In genomic region chr1:108533351-108534083, GRCh38 we compare ENCODE assay signal across 11 cellular contexts. TPM values are rescaled to one million over a fixed set of nuclear protein-coding genes. Genes with fewer than 3 reads are reported as not detected.
A peak's percentile ranks its signal among the peaks of the same experiment; 100 is the strongest.
DNase-seq lines count a peak whose midpoint lies in the region; ATAC-seq and TF ChIP-seq lines count a peak whose summit lies in the region.
"Had no signal": no experiment of that assay in that cellular context is flagged by ENCODE, and none has a peak within 500 bp of the region (broad histone marks: within the 10 kb centered on the region; RNA-seq: fewer than 3 reads in every experiment).

No MANE protein-coding gene starts in this region.

- peak; percentile 55 for ATAC-seq in HG03039 (IDR thresholded peaks at IDR 0.05; ENCODE audit: unreplicated experiment)

- H3K9me3 Mint-ChIP-seq in activated naive CD4-positive, alpha-beta T cell treated with anti-CD3 and anti-CD28 coated beads for 36 hours, result no peaks in the 10 kb centered on the region
- no peaks in the 10 kb centered on the region for H3K9me3 Mint-ChIP-seq in chondrocyte (ENCODE audit: low read depth)

- H3K4me1 ChIP-seq in breast epithelium (peaks cover 0 to 15% of the 10 kb centered on the region in 2 donors), thyroid gland (peaks cover 3 to 5% of the 10 kb centered on the region in 2 donors)

- no peaks in the 10 kb centered on the region for H3K4me1 Mint-ChIP-seq in activated naive CD4-positive, alpha-beta T cell treated with anti-CD3 and anti-CD28 coated beads for 36 hours (ENCODE audit: low read depth)
- H3K4me1 Mint-ChIP-seq in chondrocyte (ENCODE audit: low read depth), result peaks cover 4% of the 10 kb centered on the region

- intact Hi-C loops in activated naive CD4-positive, alpha-beta T cell treated with anti-CD3 and anti-CD28 coated beads for 36 hours (cut with micrococcal nuclease), result no loop called here
- intact Hi-C loops in breast epithelium (cut with DNase I; ENCODE audit: low total_unique reads), result no loop called here
- intact Hi-C loops in thyroid gland (cut with DNase I), result no loop called here

- H3K27me3 Mint-ChIP-seq in activated naive CD4-positive, alpha-beta T cell treated with anti-CD3 and anti-CD28 coated beads for 36 hours (ENCODE audit: low read depth), result peaks cover 7% of the 10 kb centered on the region
- H3K27me3 Mint-ChIP-seq in chondrocyte (ENCODE audit: low read depth), result peaks cover 16% of the 10 kb centered on the region

- H3K36me3 ChIP-seq in breast epithelium (no peaks in the 10 kb centered on the region), thyroid gland (no peaks in the 10 kb centered on the region)

- no peaks in the 10 kb centered on the region for H3K36me3 Mint-ChIP-seq in activated naive CD4-positive, alpha-beta T cell treated with anti-CD3 and anti-CD28 coated beads for 36 hours (ENCODE audit: low read depth)
- no peaks in the 10 kb centered on the region for H3K36me3 Mint-ChIP-seq in chondrocyte (ENCODE audit: low read depth)

- no peak for TF ChIP-seq CTCF in breast epithelium (IDR thresholded peaks at IDR 0.05)
- no peak for TF ChIP-seq CTCF in thyroid gland (IDR thresholded peaks at IDR 0.05)
- TF ChIP-seq CTCF in chondrocyte (IDR thresholded peaks at IDR 0.05), result no peak

- no peaks in the 10 kb centered on the region for H3K9me3 ChIP-seq in breast epithelium
- no peaks in the 10 kb centered on the region for H3K9me3 ChIP-seq in thyroid gland

- H3K27ac Mint-ChIP-seq in activated naive CD4-positive, alpha-beta T cell treated with anti-CD3 and anti-CD28 coated beads for 36 hours, result no peak overlapping the region
- no peak overlapping the region for H3K27ac Mint-ChIP-seq in chondrocyte (ENCODE audit: unreplicated experiment)

- H3K4me3 Mint-ChIP-seq in activated naive CD4-positive, alpha-beta T cell treated with anti-CD3 and anti-CD28 coated beads for 36 hours, result no peak overlapping the region
- H3K4me3 Mint-ChIP-seq in chondrocyte (ENCODE audit: unreplicated experiment), result no peak overlapping the region

- DNase-seq in activated naive CD4-positive, alpha-beta T cell treated with Interleukin-2 at 50 U/mL for 16 hours, result peak; percentile 7
- no peak for DNase-seq in activated naive CD4-positive, alpha-beta T cell treated with anti-CD3 and anti-CD28 coated beads for 36 hours
- peak; percentile 41 to 57 for DNase-seq in breast epithelium (ENCODE audit: low spot score in 2 of 2)
- peak; percentile 6 to 30 for DNase-seq in thyroid gland
- no peak for DNase-seq in chondrocyte (ENCODE audit: low spot score)
- no peak for DNase-seq in dedifferentiated amniotic fluid mesenchymal stem cell (ENCODE audit: extremely low spot score)
- no peak for DNase-seq in kidney glomerular epithelial cell (lab: John Stamatoyannopoulos, UW)
- DNase-seq: activated CD8-positive, alpha-beta memory T cell treated with anti-CD3 and anti-CD28 coated beads for 24 hours; effector CD4-positive, alpha-beta T cell; NCI-H2081 treated with DMSO at 0.1 percent for 48 hours had no signal

- 43 to 48% methylated on average over 10 of the region's 10 CpGs for WGBS in thyroid gland, 2 donors

- TF ChIP-seq POLR2A in breast epithelium (IDR thresholded peaks at IDR 0.05) (no peak), thyroid gland (IDR thresholded peaks at IDR 0.05) (no peak)

- H3K27me3 ChIP-seq in breast epithelium (no peaks in the 10 kb centered on the region), thyroid gland (no peaks in the 10 kb centered on the region)

- H3K27ac ChIP-seq in breast epithelium, result peak overlapping the region; percentile 82 to 85
- no peak overlapping the region for H3K27ac ChIP-seq in thyroid gland

- H3K4me3 ChIP-seq in breast epithelium (peak overlapping the region in 2 of 3 donors; percentile 36 to 48), thyroid gland (replicated peaks in 1 of 3) (no peak overlapping the region)

- CTCF ChIA-PET in activated naive CD4-positive, alpha-beta T cell treated with anti-CD3 and anti-CD28 coated beads for 36 hours (lab: Charles Lee), result interaction anchor here (1.2 to 1.5 kb wide), 2 partner anchors 21 to 26 kb away, joined by 3 to 4 read pairs; no protein-coding TSS in a partner anchor

RNA-seq across cellular contexts. Expression of gene EEIG2, which starts 26.4 kb away (rescaled TPM):
- total RNA-seq in activated naive CD4-positive, alpha-beta T cell treated with anti-CD3 and anti-CD28 coated beads for 36 hours, result 1 to 10 TPM; 7.6 to 7.9 TPM
- 10 to 100 TPM; 10.2 to 31.3 (median 18.4) TPM for total RNA-seq in breast epithelium
- 10 to 100 TPM in 1 of 4 donors, 1 to 10 TPM in 3; 7.4 to 11.8 (median 8.2) TPM for total RNA-seq in thyroid gland
- 13.7 to 14.2 TPM (median 13.8 TPM) in 3 replicates for total RNA-seq in chondrocyte

Comparison
In these comparisons a context has a peak if more than half of its experiments do, and no peak if none do; other contexts are left out.
1. DNase-seq: peak in activated naive CD4-positive, alpha-beta T cell treated with Interleukin-2 at 50 U/mL for 16 hours (single experiment), breast epithelium (2 of 2) and thyroid gland (2 of 2); none in activated naive CD4-positive, alpha-beta T cell treated with anti-CD3 and anti-CD28 coated beads for 36 hours (single experiment), chondrocyte (single experiment), dedifferentiated amniotic fluid mesenchymal stem cell (single experiment) and kidney glomerular epithelial cell (single experiment).
2. H3K27ac ChIP-seq: peak in breast epithelium (2 of 2); none in thyroid gland (0 of 3).
3. H3K4me3 ChIP-seq: peak in breast epithelium (2 of 3); none in thyroid gland (0 of 3).